34 cellular contexts compared by ENCODE assay signal in genomic region chrX:84108589-84108988, GRCh38.
"Had no signal": no experiment of that assay in that cellular context is flagged by ENCODE, and none has a peak within 500 bp of the region (broad histone marks: within the 10 kb centered on the region; RNA-seq: fewer than 3 reads in every experiment).

No MANE protein-coding gene starts in this region.

- ATAC-seq: activated CD4-positive, alpha-beta T cell treated with anti-CD3 and anti-CD28 coated beads for 36 hours; activated CD4-positive, CD25-positive, alpha-beta regulatory T cell treated with anti-CD3 and anti-CD28 coated beads, Interleukin-2, amount 50 U/mL, for 24 hours; activated CD8-positive, alpha-beta T cell treated with anti-CD3 and anti-CD28 coated beads, Interleukin-2, amount 10 ng/mL, durations not matched to agents 7 days and 5 days; activated naive CD4-positive, alpha-beta T cell treated with anti-CD3 and anti-CD28 coated beads, Interleukin-2, amount 50 U/mL, for 72 hours; activated T-cell treated with anti-CD3 and anti-CD28 coated beads, Interleukin-2, amount 50 U/mL, for 72 hours; effector memory CD8-positive, alpha-beta T cell; gastroesophageal sphincter; T-helper 17 cell had no signal

- H3K4me1 Mint-ChIP-seq: activated B cell treated with CpG ODN at 0.5 μM for 24 hours; activated CD4-positive, alpha-beta T cell treated with anti-CD3 and anti-CD28 coated beads for 36 hours; activated CD4-positive, alpha-beta T cell treated with anti-CD3 and anti-CD28 coated beads, Interleukin-2, amount 10 ng/mL, durations not matched to agents 24 days and 14 days; activated naive CD4-positive, alpha-beta T cell treated with anti-CD3 and anti-CD28 coated beads, Interleukin-2, amount 10 ng/mL, durations not matched to agents 7 days and 5 days; activated naive CD8-positive, alpha-beta T cell treated with anti-CD3 and anti-CD28 coated beads, Interleukin-2, amount 10 ng/mL, durations not matched to agents 7 days and 5 days; brain; T-helper 17 cell had no signal

- H3K4me1 ChIP-seq: ascending aorta, breast epithelium, esophagus squamous epithelium, gastroesophageal sphincter had no signal

- DNase-seq: activated B cell treated with CpG ODN at 0.5 μM for 24 hours; activated CD4-positive, alpha-beta memory T cell treated with anti-CD3 and anti-CD28 coated beads for 36 hours; activated CD4-positive, alpha-beta T cell treated with anti-CD3 and anti-CD28 coated beads for 36 hours; activated CD4-positive, alpha-beta T cell treated with anti-CD3 and anti-CD28 coated beads, Interleukin-2, amount 10 ng/mL, durations not matched to agents 24 days and 14 days; activated CD8-positive, alpha-beta memory T cell treated with anti-CD3 and anti-CD28 coated beads, Interleukin-2, amount 50 U/mL, for 48 hours; activated CD8-positive, alpha-beta T cell treated with anti-CD3 and anti-CD28 coated beads, Interleukin-2, amount 10 ng/mL, durations not matched to agents 7 days and 5 days; activated gamma-delta T cell; activated naive CD4-positive, alpha-beta T cell; activated naive CD4-positive, alpha-beta T cell treated with anti-CD3 and anti-CD28 coated beads, Interleukin-2, amount 10 ng/mL, durations not matched to agents 7 days and 5 days; activated naive CD8-positive, alpha-beta T cell treated with anti-CD3 and anti-CD28 coated beads, Interleukin-2, amount 10 ng/mL, durations not matched to agents 7 days and 5 days; activated T-cell treated with anti-CD3 and anti-CD28 coated beads for 4 hours; activated T-cell treated with anti-CD3 and anti-CD28 coated beads, Interleukin-2, amount 50 U/mL, for 24 hours; activated T-cell treated with anti-CD3 and anti-CD28 coated beads, Interleukin-2, amount 50 U/mL, for 72 hours; central memory CD4-positive, alpha-beta T cell; cerebellar nuclear complex; cortex of kidney; dermis blood vessel endothelial cell; effector CD4-positive, alpha-beta T cell; effector memory CD8-positive, alpha-beta T cell; erythroblast; esophagus squamous epithelium; foreskin melanocyte; T-helper 1 cell; T-helper 17 cell; T1000; WERI-Rb-1 had no signal

- H3K27ac ChIP-seq: ascending aorta, breast epithelium, cardiac muscle cell, esophagus squamous epithelium, gastroesophageal sphincter, WERI-Rb-1 had no signal

- H3K36me3 Mint-ChIP-seq: activated CD4-positive, alpha-beta memory T cell treated with anti-CD3 and anti-CD28 coated beads for 36 hours; activated naive CD4-positive, alpha-beta T cell treated with anti-CD3 and anti-CD28 coated beads, Interleukin-2, amount 10 ng/mL, durations not matched to agents 7 days and 5 days; activated naive CD8-positive, alpha-beta T cell treated with anti-CD3 and anti-CD28 coated beads, Interleukin-2, amount 10 ng/mL, durations not matched to agents 7 days and 5 days had no signal

- H3K4me3 Mint-ChIP-seq: activated B cell treated with CpG ODN at 0.5 μM for 24 hours; activated CD4-positive, alpha-beta memory T cell treated with anti-CD3 and anti-CD28 coated beads for 36 hours; activated CD4-positive, alpha-beta T cell treated with anti-CD3 and anti-CD28 coated beads for 36 hours; activated CD4-positive, alpha-beta T cell treated with anti-CD3 and anti-CD28 coated beads, Interleukin-2, amount 10 ng/mL, durations not matched to agents 24 days and 14 days; activated CD8-positive, alpha-beta T cell treated with anti-CD3 and anti-CD28 coated beads, Interleukin-2, amount 10 ng/mL, durations not matched to agents 7 days and 5 days; activated naive CD4-positive, alpha-beta T cell treated with anti-CD3 and anti-CD28 coated beads, Interleukin-2, amount 10 ng/mL, durations not matched to agents 7 days and 5 days; activated naive CD8-positive, alpha-beta T cell treated with anti-CD3 and anti-CD28 coated beads, Interleukin-2, amount 10 ng/mL, durations not matched to agents 7 days and 5 days; activated T-cell treated with anti-CD3 and anti-CD28 coated beads, Interleukin-2, amount 50 U/mL, for 24 hours; activated T-cell treated with anti-CD3 and anti-CD28 coated beads, Interleukin-2, amount 50 U/mL, for 72 hours; brain; effector memory CD8-positive, alpha-beta T cell; T-helper 17 cell; T-helper 2 cell treated with Interferon-gamma antibody and Interleukin-4, amounts not matched to agents 5 μg/mL and 100 μg/mL, for 36 hours had no signal

- H3K27me3 Mint-ChIP-seq: activated B cell treated with CpG ODN at 0.5 μM for 24 hours; activated CD4-positive, alpha-beta memory T cell treated with anti-CD3 and anti-CD28 coated beads for 36 hours; activated CD4-positive, alpha-beta T cell treated with anti-CD3 and anti-CD28 coated beads for 36 hours; activated CD4-positive, alpha-beta T cell treated with anti-CD3 and anti-CD28 coated beads, Interleukin-2, amount 10 ng/mL, durations not matched to agents 24 days and 14 days; activated naive CD4-positive, alpha-beta T cell treated with anti-CD3 and anti-CD28 coated beads, Interleukin-2, amount 10 ng/mL, durations not matched to agents 7 days and 5 days; activated naive CD8-positive, alpha-beta T cell treated with anti-CD3 and anti-CD28 coated beads, Interleukin-2, amount 10 ng/mL, durations not matched to agents 7 days and 5 days; brain; effector memory CD8-positive, alpha-beta T cell; T-helper 17 cell had no signal

- H3K27ac Mint-ChIP-seq: activated B cell treated with CpG ODN at 0.5 μM for 24 hours; activated CD4-positive, alpha-beta memory T cell treated with anti-CD3 and anti-CD28 coated beads for 36 hours; activated CD4-positive, alpha-beta T cell treated with anti-CD3 and anti-CD28 coated beads for 36 hours; activated CD4-positive, alpha-beta T cell treated with anti-CD3 and anti-CD28 coated beads, Interleukin-2, amount 10 ng/mL, durations not matched to agents 24 days and 14 days; activated CD8-positive, alpha-beta T cell treated with anti-CD3 and anti-CD28 coated beads, Interleukin-2, amount 10 ng/mL, durations not matched to agents 7 days and 5 days; activated naive CD4-positive, alpha-beta T cell treated with anti-CD3 and anti-CD28 coated beads, Interleukin-2, amount 10 ng/mL, durations not matched to agents 7 days and 5 days; activated naive CD4-positive, alpha-beta T cell treated with anti-CD3 and anti-CD28 coated beads, Interleukin-2, amount 50 U/mL, for 72 hours; activated naive CD8-positive, alpha-beta T cell treated with anti-CD3 and anti-CD28 coated beads, Interleukin-2, amount 10 ng/mL, durations not matched to agents 7 days and 5 days; activated T-cell treated with anti-CD3 and anti-CD28 coated beads, Interleukin-2, amount 50 U/mL, for 24 hours; activated T-cell treated with anti-CD3 and anti-CD28 coated beads, Interleukin-2, amount 50 U/mL, for 72 hours; brain; effector memory CD8-positive, alpha-beta T cell; T-helper 17 cell; T-helper 2 cell treated with Interferon-gamma antibody and Interleukin-4, amounts not matched to agents 5 μg/mL and 100 μg/mL, for 36 hours had no signal

- H3K27me3 ChIP-seq: ascending aorta, cardiac muscle cell, esophagus squamous epithelium, gastroesophageal sphincter had no signal

- H3K9me3 ChIP-seq: ascending aorta, breast epithelium, esophagus squamous epithelium, gastroesophageal sphincter had no signal

- H3K36me3 ChIP-seq: ascending aorta, breast epithelium, esophagus squamous epithelium, gastroesophageal sphincter, WERI-Rb-1 had no signal

- H3K9me3 Mint-ChIP-seq: activated B cell treated with CpG ODN at 0.5 μM for 24 hours; activated CD4-positive, alpha-beta T cell treated with anti-CD3 and anti-CD28 coated beads, Interleukin-2, amount 10 ng/mL, durations not matched to agents 24 days and 14 days; activated naive CD4-positive, alpha-beta T cell treated with anti-CD3 and anti-CD28 coated beads, Interleukin-2, amount 10 ng/mL, durations not matched to agents 7 days and 5 days; activated T-cell treated with anti-CD3 and anti-CD28 coated beads, Interleukin-2, amount 50 U/mL, for 24 hours had no signal

- H3K4me3 ChIP-seq: ascending aorta, breast epithelium, cardiac muscle cell, esophagus squamous epithelium, gastroesophageal sphincter had no signal
